Comparison of ENCODE assay signal across 9 cellular contexts in the genomic region with DNA sequence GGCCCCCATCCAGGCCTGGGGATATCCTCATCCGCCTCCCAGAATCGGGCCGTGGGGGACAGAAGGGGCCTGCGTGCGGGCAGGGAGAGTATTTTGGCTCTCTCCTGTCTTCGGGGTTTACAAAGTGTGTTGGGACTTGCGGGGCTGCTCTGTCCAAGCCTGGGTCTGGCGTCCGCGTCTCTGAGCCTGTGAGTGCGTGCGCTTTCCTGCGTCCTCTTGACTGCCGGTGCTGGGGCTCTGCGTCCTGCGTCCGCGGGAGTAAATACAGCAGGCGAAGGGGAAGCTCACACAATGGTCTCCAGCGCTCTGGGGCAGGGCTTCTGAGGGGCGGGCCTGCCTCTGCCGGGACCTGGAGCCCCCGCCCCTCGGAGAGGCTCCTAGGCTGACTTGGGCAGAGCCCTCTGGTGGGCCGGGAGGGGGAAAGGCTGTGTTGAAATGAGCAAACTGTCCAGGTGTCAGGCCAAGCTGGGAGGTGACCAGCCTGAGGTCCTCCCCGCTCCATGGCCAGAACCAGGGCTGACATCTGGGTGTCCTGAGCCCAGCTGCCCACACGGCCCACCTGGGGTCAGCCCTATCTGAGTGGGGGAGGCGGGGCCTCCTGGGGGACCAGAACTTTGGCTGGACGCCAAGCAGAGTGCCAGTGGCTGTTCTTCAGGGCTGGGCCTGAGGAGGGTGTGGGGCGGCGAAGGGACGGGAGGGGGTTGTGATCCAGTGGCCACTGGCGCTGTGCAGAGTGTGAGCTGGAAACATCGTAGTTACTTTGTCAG.
DNase-seq lines count a peak whose midpoint lies in the region; ATAC-seq, FAIRE-seq and TF ChIP-seq lines count a peak whose summit lies in the region.
"Had no signal": no experiment of that assay in that cellular context is flagged by ENCODE, and none has a peak within 500 bp of the region (broad histone marks: within the 10 kb centered on the region; RNA-seq: fewer than 3 reads in every experiment).

No MANE protein-coding gene starts in this region.

- H3K9me3 ChIP-seq in GM23248 (ENCODE audit: low read depth) (no peaks in the 10 kb centered on the region), ovary (no peaks in the 10 kb centered on the region)

- H2AFZ ChIP-seq in GM23248, result no peak overlapping the region

- H3K4me1 Mint-ChIP-seq in activated naive CD8-positive, alpha-beta T cell treated with anti-CD3 and anti-CD28 coated beads, Interleukin-2, amount 50 U/mL, for 24 hours, result peaks cover 58% of the 10 kb centered on the region
- H3K4me1 Mint-ChIP-seq in type B pancreatic cell (ENCODE audit: unreplicated experiment), result peaks cover 62% of the 10 kb centered on the region

- H3F3A ChIP-seq in GM23248 (ENCODE audit: insufficient read depth), result peaks cover 18% of the 10 kb centered on the region

- TF ChIP-seq EP300 in ovary (IDR thresholded peaks at IDR 0.05), result no peak

- in situ Hi-C loops in GM23248 (cut with MboI), result no loop called here

- H3K36me3 ChIP-seq in GM23248 (ENCODE audit: low read depth) (no peaks in the 10 kb centered on the region), ovary (no peaks in the 10 kb centered on the region)

- H3K27me3 Mint-ChIP-seq in activated naive CD8-positive, alpha-beta T cell treated with anti-CD3 and anti-CD28 coated beads, Interleukin-2, amount 50 U/mL, for 24 hours, result no peaks in the 10 kb centered on the region
- H3K27me3 Mint-ChIP-seq in type B pancreatic cell, result no peaks in the 10 kb centered on the region

- H3K9me2 ChIP-seq in GM23248 (ENCODE audit: insufficient read depth), result no peaks in the 10 kb centered on the region

- DNase-seq in GM23248 (peak; percentile 86), SK-N-DZ (ENCODE audit: low spot score) (peak; percentile 94), Right ventricle myocardium inferior (ENCODE audit: missing footprints) (peak; percentile 92), ovary (peak; percentile 78 to 87 (median 84)), type B pancreatic cell (ENCODE audit: extremely low spot score, unreplicated experiment) (peak; percentile 88), D721Med (ENCODE audit: insufficient read length, low spot score) (no peak)
- DNase-seq in activated naive CD8-positive, alpha-beta T cell treated with anti-CD3 and anti-CD28 coated beads, Interleukin-2, amount 50 U/mL, for 24 hours, result peak; percentile 77

- ATAC-seq in activated naive CD8-positive, alpha-beta T cell treated with anti-CD3 and anti-CD28 coated beads, Interleukin-2, amount 50 U/mL, for 24 hours, result peak; percentile 75
- ATAC-seq in Right ventricle myocardium inferior, result peak; percentile 77
- no peak for ATAC-seq in HG03025 (IDR thresholded peaks at IDR 0.05; ENCODE audit: low FRiP score, unreplicated experiment)

- H3K27ac Mint-ChIP-seq in activated naive CD8-positive, alpha-beta T cell treated with anti-CD3 and anti-CD28 coated beads, Interleukin-2, amount 50 U/mL, for 24 hours, result peak overlapping the region; percentile 77
- peak overlapping the region; percentile 97 for H3K27ac Mint-ChIP-seq in type B pancreatic cell

- no peaks in the 10 kb centered on the region for H3K36me3 Mint-ChIP-seq in activated naive CD8-positive, alpha-beta T cell treated with anti-CD3 and anti-CD28 coated beads, Interleukin-2, amount 50 U/mL, for 24 hours (ENCODE audit: low read depth)
- no peaks in the 10 kb centered on the region for H3K36me3 Mint-ChIP-seq in type B pancreatic cell

- H3K79me2 ChIP-seq in GM23248 (ENCODE audit: insufficient read depth), result peaks cover 100% of the 10 kb centered on the region

- peak overlapping the region; percentile 83 for H3K4me2 ChIP-seq in GM23248 (ENCODE audit: unreplicated experiment)

- WGBS in GM23248 (ENCODE audit: low coverage in 1 of 2, low lambda C conversion rate in 2 of 2, missing lambda C conversion rate in 2 of 2), 2 experiments, result 7 to 10% methylated on average over 28 to 34 of the region's 34 CpGs
- 2 to 4% (median 3%) methylated on average over 29 to 34 of the region's 34 CpGs for WGBS in ovary, 3 donors

- H3K4me3 ChIP-seq in GM23248 (peak overlapping the region; percentile 75), ovary (peak overlapping the region; percentile 73)

- TF ChIP-seq CTCF in ovary (IDR thresholded peaks at IDR 0.05) (peak in 1 of 3 donors; percentile 32), type B pancreatic cell (conservative IDR thresholded peaks at IDR 0.05) (peak; percentile 62), D721Med (IDR thresholded peaks at IDR 0.05; ENCODE audit: insufficient read depth, missing control alignments) (no peak)

- H3K27ac ChIP-seq in GM23248 (peak overlapping the region; percentile 81), ovary (peak overlapping the region; percentile 77 to 89)

- H3K4me1 ChIP-seq in GM23248 (ENCODE audit: insufficient read depth) (peaks cover 35% of the 10 kb centered on the region), ovary (ENCODE audit: insufficient read depth) (peaks cover 56% of the 10 kb centered on the region)

- no peak for FAIRE-seq in D721Med (lab: Jason Lieb, UNC)
- FAIRE-seq: islet of Langerhans had no signal

- H3K9me3 Mint-ChIP-seq in activated naive CD8-positive, alpha-beta T cell treated with anti-CD3 and anti-CD28 coated beads, Interleukin-2, amount 50 U/mL, for 24 hours, result no peaks in the 10 kb centered on the region
- H3K9me3 Mint-ChIP-seq in type B pancreatic cell, result no peaks in the 10 kb centered on the region

- no peaks in the 10 kb centered on the region for H3K27me3 ChIP-seq in GM23248 (replicated peaks; ENCODE audit: insufficient read depth)
- H3K27me3 ChIP-seq in ovary, result no peaks in the 10 kb centered on the region

- peak overlapping the region; percentile 89 for H3K4me3 Mint-ChIP-seq in activated naive CD8-positive, alpha-beta T cell treated with anti-CD3 and anti-CD28 coated beads, Interleukin-2, amount 50 U/mL, for 24 hours
- peak overlapping the region; percentile 100 for H3K4me3 Mint-ChIP-seq in type B pancreatic cell

- H4K20me1 ChIP-seq in GM23248 (ENCODE audit: insufficient read depth), result no peaks in the 10 kb centered on the region

- peak; percentile 59 for TF ChIP-seq POLR2A in ovary (IDR thresholded peaks at IDR 0.05)

- H3K9ac ChIP-seq in GM23248, result peak overlapping the region; percentile 93

- intact Hi-C loops in Right ventricle myocardium inferior (cut with DNase I) (loop anchor here (2.0 kb wide), 1 partner anchor 44 kb away; no protein-coding TSS in a partner anchor), ovary (cut with DNase I) (loop anchor here in 1 of 4 donors (10.0 kb wide), 1 partner anchor 50 kb away; no protein-coding TSS in a partner anchor)
